Comparison of ENCODE assay signal across 8 cellular contexts in genomic region chr7:130904031-130904757, GRCh38.
DNase-seq lines count a peak whose midpoint lies in the region; ATAC-seq, FAIRE-seq and TF ChIP-seq lines count a peak whose summit lies in the region.

No MANE protein-coding gene starts in this region.

- no peaks in the 10 kb centered on the region for H3K9me3 Mint-ChIP-seq in activated CD8-positive, alpha-beta memory T cell treated with anti-CD3 and anti-CD28 coated beads, Interleukin-2, amount 10 ng/mL, durations not matched to agents 7 days and 5 days (ENCODE audit: low read depth)
- peaks cover 4% of the 10 kb centered on the region for H3K9me3 Mint-ChIP-seq in type B pancreatic cell

- H3K9ac ChIP-seq in keratinocyte (ENCODE audit: control insufficient read depth, extremely low read depth, insufficient read depth, low read length) = peak overlapping the region; percentile 63

- H3K4me1 Mint-ChIP-seq in activated CD8-positive, alpha-beta memory T cell treated with anti-CD3 and anti-CD28 coated beads, Interleukin-2, amount 10 ng/mL, durations not matched to agents 7 days and 5 days = peaks cover 77% of the 10 kb centered on the region
- H3K4me1 Mint-ChIP-seq in type B pancreatic cell (ENCODE audit: unreplicated experiment) = peaks cover 34% of the 10 kb centered on the region

- H3K9me1 ChIP-seq in keratinocyte (ENCODE audit: control insufficient read depth, extremely low read depth, insufficient read depth, low read length) = peaks cover 7% of the 10 kb centered on the region

- H3K9me3 ChIP-seq in keratinocyte (ENCODE audit: control insufficient read depth, low read depth, low read length) = no peaks in the 10 kb centered on the region

- no peak for TF ChIP-seq CTCF in keratinocyte (optimal IDR thresholded peaks at IDR 0.05 in 1 of 3, IDR thresholded peaks at IDR 0.05 in 1 of 3, conservative IDR thresholded peaks at IDR 0.05 in 1 of 3; ENCODE audit: extremely low read depth in 1 of 3, insufficient read depth in 2 of 3, low read length in 3 of 3)
- no peak for TF ChIP-seq CTCF in type B pancreatic cell (conservative IDR thresholded peaks at IDR 0.05)

- peaks cover 86% of the 10 kb centered on the region for H3K4me1 ChIP-seq in keratinocyte (ENCODE audit: control insufficient read depth, extremely low read depth, insufficient read depth, low read length)

- DNase-seq in activated CD8-positive, alpha-beta memory T cell treated with anti-CD3 and anti-CD28 coated beads, Interleukin-2, amount 10 ng/mL, durations not matched to agents 7 days and 5 days = no peak
- no peak for DNase-seq in activated CD8-positive, alpha-beta memory T cell treated with anti-CD3 and anti-CD28 coated beads for 24 hours
- DNase-seq in amniotic stem cell (lab: John Stamatoyannopoulos, UW) (peak; percentile 65), keratinocyte (ENCODE audit: low read depth, low spot score) (peak; percentile 90), type B pancreatic cell (ENCODE audit: extremely low spot score, unreplicated experiment) (no peak), 8988T (no peak), anterior cingulate cortex (lab: John Stamatoyannopoulos, UW) (no peak)

- H3K4me3 ChIP-seq in keratinocyte (ENCODE audit: control insufficient read depth in 2 of 3, extremely low read depth in 1 of 3, insufficient read depth in 2 of 3, low read depth in 1 of 3, low read length in 3 of 3) = peak overlapping the region in 1 of 3 experiments; percentile 16

- peaks cover 53% of the 10 kb centered on the region for H3K36me3 Mint-ChIP-seq in activated CD8-positive, alpha-beta memory T cell treated with anti-CD3 and anti-CD28 coated beads, Interleukin-2, amount 10 ng/mL, durations not matched to agents 7 days and 5 days
- no peaks in the 10 kb centered on the region for H3K36me3 Mint-ChIP-seq in type B pancreatic cell

- no peak overlapping the region for H2AFZ ChIP-seq in keratinocyte (ENCODE audit: control insufficient read depth, low read length)

- H3K27ac ChIP-seq in keratinocyte (ENCODE audit: control insufficient read depth, insufficient read depth, low read length) = peak overlapping the region; percentile 93

- FAIRE-seq in keratinocyte (lab: Jason Lieb, UNC) = peak; percentile 56

- CTCF ChIA-PET in activated CD8-positive, alpha-beta memory T cell treated with anti-CD3 and anti-CD28 coated beads, Interleukin-2, amount 10 ng/mL, durations not matched to agents 7 days and 5 days (lab: Charles Lee) = interaction anchor here (0.5 to 3.8 kb wide), 12 partner anchors 9 to 165 kb away, joined by 3 to 28 read pairs (median 4); no protein-coding TSS in a partner anchor

- peak overlapping the region; percentile 65 for H3K4me2 ChIP-seq in keratinocyte (ENCODE audit: control insufficient read depth, extremely low read depth, insufficient read depth, low read depth, low read length)

- no peak overlapping the region for H3K4me3 Mint-ChIP-seq in activated CD8-positive, alpha-beta memory T cell treated with anti-CD3 and anti-CD28 coated beads, Interleukin-2, amount 10 ng/mL, durations not matched to agents 7 days and 5 days
- peak overlapping the region; percentile 59 for H3K4me3 Mint-ChIP-seq in type B pancreatic cell

- dilution Hi-C loops in keratinocyte (cut with MboI; ENCODE audit: extremely low pct_ligation_motif_present, low sequenced_read_pairs) = no loop called here

- ATAC-seq in activated CD8-positive, alpha-beta memory T cell treated with anti-CD3 and anti-CD28 coated beads, Interleukin-2, amount 10 ng/mL, durations not matched to agents 7 days and 5 days = peak; percentile 32
- no peak for ATAC-seq in GM21367 (IDR thresholded peaks at IDR 0.05; ENCODE audit: unreplicated experiment)

- no peaks in the 10 kb centered on the region for H3K27me3 ChIP-seq in keratinocyte (ENCODE audit: control insufficient read depth, extremely low read depth, insufficient read depth, low read length)

- H3K79me2 ChIP-seq in keratinocyte (ENCODE audit: control insufficient read depth, insufficient read depth, low read length) = peaks cover 87% of the 10 kb centered on the region

- H3K36me3 ChIP-seq in keratinocyte (ENCODE audit: control insufficient read depth in 2 of 2, extremely low read depth in 1 of 2, insufficient read depth in 2 of 2, low read length in 2 of 2) = peaks cover 27 to 45% of the 10 kb centered on the region in 2 experiments

- no peaks in the 10 kb centered on the region for H3K27me3 Mint-ChIP-seq in activated CD8-positive, alpha-beta memory T cell treated with anti-CD3 and anti-CD28 coated beads, Interleukin-2, amount 10 ng/mL, durations not matched to agents 7 days and 5 days
- peaks cover 45% of the 10 kb centered on the region for H3K27me3 Mint-ChIP-seq in type B pancreatic cell

- peak overlapping the region; percentile 87 for H3K27ac Mint-ChIP-seq in activated CD8-positive, alpha-beta memory T cell treated with anti-CD3 and anti-CD28 coated beads, Interleukin-2, amount 10 ng/mL, durations not matched to agents 7 days and 5 days
- H3K27ac Mint-ChIP-seq in type B pancreatic cell = peak overlapping the region; percentile 78

- peaks cover 30% of the 10 kb centered on the region for H4K20me1 ChIP-seq in keratinocyte (ENCODE audit: control insufficient read depth, extremely low read depth, insufficient read depth, low read length)

Comparison
In these comparisons a context has a peak if more than half of its experiments do, and no peak if none do; other contexts are left out.
1. DNase-seq: peak in amniotic stem cell (single experiment) and keratinocyte (single experiment); none in activated CD8-positive, alpha-beta memory T cell treated with anti-CD3 and anti-CD28 coated beads, Interleukin-2, amount 10 ng/mL, durations not matched to agents 7 days and 5 days (single experiment), activated CD8-positive, alpha-beta memory T cell treated with anti-CD3 and anti-CD28 coated beads for 24 hours (single experiment), type B pancreatic cell (single experiment), 8988T (single experiment) and anterior cingulate cortex (0 of 58).